Comparison of ENCODE assay signal across 23 cellular contexts in genomic region chr4:84734037-84734436, GRCh38.
DNase-seq lines count a peak whose midpoint lies in the region; ATAC-seq, FAIRE-seq and TF ChIP-seq lines count a peak whose summit lies in the region.
"Had no signal": no experiment of that assay in that cellular context is flagged by ENCODE, and none has a peak within 500 bp of the region (broad histone marks: within the 10 kb centered on the region; RNA-seq: fewer than 3 reads in every experiment).

No MANE protein-coding gene starts in this region.

- peaks cover 0 to 4% (median 0%) of the 10 kb centered on the region in 12 donors for H3K4me1 ChIP-seq in heart left ventricle
- H3K4me1 ChIP-seq: A549, Caco-2 had no signal

- no peaks in the 10 kb centered on the region for H3K9me3 ChIP-seq in heart left ventricle
- H3K9me3 ChIP-seq: A549, Caco-2 had no signal

- ATAC-seq in heart left ventricle, result peak; percentile 33 to 65 (median 48)
- ATAC-seq in HG02852 (IDR thresholded peaks at IDR 0.05; ENCODE audit: unreplicated experiment), result no peak
- ATAC-seq in HG03135 (IDR thresholded peaks at IDR 0.05; ENCODE audit: unreplicated experiment), result no peak
- no peak for ATAC-seq in HG03139 (IDR thresholded peaks at IDR 0.05; ENCODE audit: unreplicated experiment)
- ATAC-seq: A549 had no signal

- H3K27me3 ChIP-seq in heart left ventricle, result no peaks in the 10 kb centered on the region

- peaks cover 0 to 88% (median 79%) of the 10 kb centered on the region in 9 donors for H3K36me3 ChIP-seq in heart left ventricle

- intact Hi-C loops in heart left ventricle (cut with DNase I), result no loop called here

- no peak for TF ChIP-seq CTCF in heart left ventricle (IDR thresholded peaks at IDR 0.05)

- H3K27ac ChIP-seq in heart left ventricle, result peak overlapping the region in 8 of 12 donors; percentile 10 to 61 (median 56)
- H3K27ac ChIP-seq: 22Rv1, A549, C4-2B, HL-60 had no signal

- H3K4me3 ChIP-seq in heart left ventricle, result peak overlapping the region in 1 of 12 donors; percentile 21
- H3K4me3 ChIP-seq: A549 had no signal

- DNase-seq in DMS79 treated with DMSO at 0.1 percent for 48 hours (lab: John Stamatoyannopoulos, UW) (peak; percentile 63), DMS79 (lab: John Stamatoyannopoulos, UW) (no peak), heart left ventricle (no peak)
- DNase-seq: AML-193; Caco-2; CD4-positive, alpha-beta T cell; DMS153; DND-41; EL; H9 had no signal

- peak; percentile 17 for FAIRE-seq in G401.6 (lab: Jason Lieb, UNC)
- FAIRE-seq in islet of Langerhans (lab: Jason Lieb, UNC), result peak; percentile 61
- FAIRE-seq: A549, D721Med, GM12891, GM19239, H1 had no signal

- TF ChIP-seq POLR2A in heart left ventricle (IDR thresholded peaks at IDR 0.05), result no peak

Comparison
In these comparisons a context has a peak if more than half of its experiments do, and no peak if none do; other contexts are left out.
1. ATAC-seq: peak in heart left ventricle (4 of 4); none in HG02852 (single experiment), HG03135 (single experiment) and HG03139 (single experiment).